In the genomic region with DNA sequence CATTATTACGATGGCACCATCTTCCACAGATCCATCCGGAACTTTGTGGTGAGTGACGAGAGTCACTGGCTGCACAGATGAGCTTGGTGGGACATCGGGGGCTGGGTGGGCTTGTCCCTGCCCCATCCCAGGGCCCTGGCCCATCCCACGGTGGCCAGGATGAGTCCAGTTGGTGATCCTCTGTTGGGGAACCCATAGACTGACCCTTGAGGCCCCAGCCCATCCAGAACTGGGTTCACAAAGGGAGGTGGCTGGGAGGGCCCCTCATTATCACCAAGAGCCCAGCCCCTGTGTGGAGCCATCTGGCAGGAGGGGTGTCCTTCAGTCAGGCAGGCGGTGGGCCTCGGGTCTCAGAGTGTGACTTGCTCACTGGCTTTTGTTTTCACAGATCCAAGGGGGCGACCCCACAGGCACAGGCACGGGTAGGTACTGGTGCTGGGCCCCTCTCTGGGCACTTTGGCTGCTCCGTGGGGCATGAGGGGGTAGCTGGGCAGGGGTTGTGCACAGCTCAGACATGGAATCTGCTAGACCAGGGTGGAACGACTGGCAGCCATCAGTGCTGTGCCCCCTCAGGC, we compare ENCODE assay signal across 19 cellular contexts. TPM values are rescaled to one million over a fixed set of nuclear protein-coding genes. Genes with fewer than 3 reads are reported as not detected.
DNase-seq lines count a peak whose midpoint lies in the region; ATAC-seq, FAIRE-seq and TF ChIP-seq lines count a peak whose summit lies in the region.
"Had no signal": no experiment of that assay in that cellular context is flagged by ENCODE, and none has a peak within 500 bp of the region (broad histone marks: within the 10 kb centered on the region; RNA-seq: fewer than 3 reads in every experiment).

No MANE protein-coding gene starts in this region.

- peak overlapping the region in 7 of 11 experiments; percentile 48 to 70 (median 64); a peak in 14 of 22 replicates for H3K27ac ChIP-seq in BLaER1 treated with 17β-estradiol and CSF1 and Interleukin-3, amounts not matched to agents 10 nM and 100 nM
- H3K27ac ChIP-seq in IMR-90 (ENCODE audit: insufficient read depth, low read length) (no peak overlapping the region), small intestine (ENCODE audit: low read depth in 1 of 2, low read length in 1 of 2) (no peak overlapping the region)

- peaks cover 51 to 75% (median 60%) of the 10 kb centered on the region in 11 experiments for H3K36me3 ChIP-seq in BLaER1 treated with 17β-estradiol and CSF1 and Interleukin-3, amounts not matched to agents 10 nM and 100 nM
- H3K36me3 ChIP-seq in IMR-90 (ENCODE audit: control insufficient read depth, insufficient read depth, low read length) (peaks cover 52% of the 10 kb centered on the region), small intestine (ENCODE audit: control insufficient read depth in 2 of 2, insufficient read depth in 2 of 2, low read length in 2 of 2) (peaks cover 13 to 15% of the 10 kb centered on the region in 2 donors)

- ATAC-seq in IMR-90 (ENCODE audit: low read depth) = no peak
- ATAC-seq in stimulated activated naive B cell treated with anti-CD40 and anti-IgM and Interleukin-4, amounts not matched to agents 10 μg/mL and 1 μg/mL and 100 μg/mL, for 72 hours (replicated peaks) = no peak
- ATAC-seq: GM23338 had no signal

- H2BK120ac ChIP-seq in IMR-90 (ENCODE audit: low read depth, low read length) = no peak overlapping the region

- TF ChIP-seq POLR2A in IMR-90 (IDR thresholded peaks at IDR 0.05; ENCODE audit: low read depth, low read length) = no peak

- H3K9me1 ChIP-seq in IMR-90 (ENCODE audit: insufficient read depth, low read length) = peaks cover 3% of the 10 kb centered on the region; the same call in 1 of the 2 replicates

- H3K4me3 ChIP-seq in BLaER1 treated with 17β-estradiol and CSF1 and Interleukin-3, amounts not matched to agents 10 nM and 100 nM = peak overlapping the region in 2 of 10 experiments; percentile 8 to 33; a peak in 1 of 20 replicates
- H3K4me3 ChIP-seq in IMR-90 (ENCODE audit: insufficient read depth, low read depth, low read length) (no peak overlapping the region), small intestine (ENCODE audit: low read depth in 1 of 2, low read length in 2 of 2) (no peak overlapping the region)
- H3K4me3 ChIP-seq: GM23338 had no signal

- no peak overlapping the region for H2AK9ac ChIP-seq in IMR-90 (replicated peaks; ENCODE audit: low read depth, low read length, poor library complexity)

- no peaks in the 10 kb centered on the region for H3K9me3 Mint-ChIP-seq in immature natural killer cell
- H3K9me3 Mint-ChIP-seq in stimulated activated naive B cell treated with anti-CD40 and anti-IgM and Interleukin-4, amounts not matched to agents 10 μg/mL and 1 μg/mL and 100 μg/mL, for 72 hours = no peaks in the 10 kb centered on the region
- no peaks in the 10 kb centered on the region for H3K9me3 Mint-ChIP-seq in activated CD4-positive, alpha-beta memory T cell treated with anti-CD3 and anti-CD28 coated beads, Interleukin-2, amount 10 ng/mL, durations not matched to agents 7 days and 5 days
- H3K9me3 Mint-ChIP-seq: CD14-positive monocyte, GM23338 had no signal

- CTCF ChIA-PET in IMR-90 (lab: Yijun Ruan, JAX) = no interaction called here
- CTCF ChIA-PET in activated CD4-positive, alpha-beta memory T cell treated with anti-CD3 and anti-CD28 coated beads, Interleukin-2, amount 10 ng/mL, durations not matched to agents 7 days and 5 days (lab: Charles Lee) = no interaction called here

- in situ Hi-C loops in IMR-90 (cut with MboI; ENCODE audit: low sequenced_read_pairs) = no loop called here

- H3K27me3 ChIP-seq in BLaER1 treated with 17β-estradiol and CSF1 and Interleukin-3, amounts not matched to agents 10 nM and 100 nM = no peaks in the 10 kb centered on the region
- no peaks in the 10 kb centered on the region for H3K27me3 ChIP-seq in IMR-90 (ENCODE audit: control insufficient read depth, insufficient read depth, low read length)
- H3K27me3 ChIP-seq in small intestine (ENCODE audit: control insufficient read depth in 2 of 2, insufficient read depth in 2 of 2, low read length in 2 of 2) = no peaks in the 10 kb centered on the region

- POLR2A ChIA-PET in IMR-90 (lab: Charles Lee; ENCODE audit: unreplicated experiment) = interaction anchor here (0.6 kb wide), 1 partner anchor 11 kb away, joined by 5 read pairs; no protein-coding TSS in a partner anchor
- POLR2A ChIA-PET in activated CD4-positive, alpha-beta memory T cell treated with anti-CD3 and anti-CD28 coated beads, Interleukin-2, amount 10 ng/mL, durations not matched to agents 7 days and 5 days (lab: Charles Lee) = no interaction called here

- no peak overlapping the region for H4K5ac ChIP-seq in IMR-90 (ENCODE audit: low read depth, low read length)

- no peak for TF ChIP-seq CTCF in IMR-90 (conservative IDR thresholded peaks at IDR 0.05; ENCODE audit: low read depth, low read length)

- no peak overlapping the region for H3K18ac ChIP-seq in IMR-90 (ENCODE audit: low read depth, low read length)

- H2BK20ac ChIP-seq in IMR-90 (ENCODE audit: low read depth, low read length) = no peak overlapping the region

- no peak overlapping the region for H3K14ac ChIP-seq in IMR-90 (replicated peaks; ENCODE audit: low read depth, low read length)

- peaks cover 13 to 23% (median 14%) of the 10 kb centered on the region in 3 donors for H3K27me3 Mint-ChIP-seq in immature natural killer cell (ENCODE audit: low read depth in 3 of 3)
- H3K27me3 Mint-ChIP-seq in stimulated activated naive B cell treated with anti-CD40 and anti-IgM and Interleukin-4, amounts not matched to agents 10 μg/mL and 1 μg/mL and 100 μg/mL, for 72 hours = no peaks in the 10 kb centered on the region
- no peaks in the 10 kb centered on the region for H3K27me3 Mint-ChIP-seq in activated CD4-positive, alpha-beta memory T cell treated with anti-CD3 and anti-CD28 coated beads, Interleukin-2, amount 10 ng/mL, durations not matched to agents 7 days and 5 days

- peak overlapping the region in 10 of 11 experiments; percentile 23 to 62 (median 52); a peak in 18 of 22 replicates for H3K9ac ChIP-seq in BLaER1 treated with 17β-estradiol and CSF1 and Interleukin-3, amounts not matched to agents 10 nM and 100 nM
- no peak overlapping the region for H3K9ac ChIP-seq in IMR-90 (ENCODE audit: low read depth, low read length)

- H3K4me1 ChIP-seq in BLaER1 treated with 17β-estradiol and CSF1 and Interleukin-3, amounts not matched to agents 10 nM and 100 nM = peaks cover 46 to 74% (median 59%) of the 10 kb centered on the region in 10 experiments
- no peaks in the 10 kb centered on the region for H3K4me1 ChIP-seq in IMR-90 (ENCODE audit: control insufficient read depth, insufficient read depth, low read length)
- H3K4me1 ChIP-seq in small intestine (ENCODE audit: control insufficient read depth in 2 of 2, insufficient read depth in 1 of 2, low read depth in 1 of 2, low read length in 1 of 2) = no peaks in the 10 kb centered on the region

- H3K4me2 ChIP-seq in BLaER1 treated with 17β-estradiol and CSF1 and Interleukin-3, amounts not matched to agents 10 nM and 100 nM = peak overlapping the region; percentile 74 to 94 (median 89)
- H3K4me2 ChIP-seq in IMR-90 (ENCODE audit: low read depth, low read length) = no peak overlapping the region
- H3K4me2 ChIP-seq: GM23338 had no signal

- H3K4ac ChIP-seq in IMR-90 (ENCODE audit: low read depth, low read length) = no peak overlapping the region

- peak overlapping the region; percentile 40 to 99 (median 78) for H3K27ac Mint-ChIP-seq in immature natural killer cell
- peak overlapping the region; percentile 73 for H3K27ac Mint-ChIP-seq in stimulated activated naive B cell treated with anti-CD40 and anti-IgM and Interleukin-4, amounts not matched to agents 10 μg/mL and 1 μg/mL and 100 μg/mL, for 72 hours
- no peak overlapping the region for H3K27ac Mint-ChIP-seq in activated CD4-positive, alpha-beta memory T cell treated with anti-CD3 and anti-CD28 coated beads, Interleukin-2, amount 10 ng/mL, durations not matched to agents 7 days and 5 days

- H3K4me3 Mint-ChIP-seq in immature natural killer cell = no peak overlapping the region
- H3K4me3 Mint-ChIP-seq in stimulated activated naive B cell treated with anti-CD40 and anti-IgM and Interleukin-4, amounts not matched to agents 10 μg/mL and 1 μg/mL and 100 μg/mL, for 72 hours = no peak overlapping the region
- no peak overlapping the region for H3K4me3 Mint-ChIP-seq in activated CD4-positive, alpha-beta memory T cell treated with anti-CD3 and anti-CD28 coated beads, Interleukin-2, amount 10 ng/mL, durations not matched to agents 7 days and 5 days
- H3K4me3 Mint-ChIP-seq: CD14-positive monocyte, GM23338 had no signal

- DNase-seq in IMR-90 = no peak
- no peak for DNase-seq in immature natural killer cell
- no peak for DNase-seq in stimulated activated naive B cell treated with anti-CD40 and anti-IgM and Interleukin-4, amounts not matched to agents 10 μg/mL and 1 μg/mL and 100 μg/mL, for 72 hours
- DNase-seq in activated CD4-positive, alpha-beta memory T cell treated with anti-CD3 and anti-CD28 coated beads, Interleukin-2, amount 10 ng/mL, durations not matched to agents 7 days and 5 days = no peak
- DNase-seq in frontal cortex (ENCODE audit: low spot score in 2 of 2) = no peak
- no peak for DNase-seq in small intestine
- DNase-seq: GF-D8; NCI-H1105; NCI-H146; NCI-H2029 treated with DMSO at 0.1 percent for 48 hours; NCI-H2171; NCI-H345; NCI-H524; NCI-H774; NK-92 treated with Interleukin-12 subunit alpha and Interleukin-12 subunit beta, amount 100 ng/mL, for 24 hours had no signal

- H3K36me3 Mint-ChIP-seq in immature natural killer cell = peaks cover 3 to 13% (median 10%) of the 10 kb centered on the region in 3 donors
- H3K36me3 Mint-ChIP-seq in stimulated activated naive B cell treated with anti-CD40 and anti-IgM and Interleukin-4, amounts not matched to agents 10 μg/mL and 1 μg/mL and 100 μg/mL, for 72 hours = peaks cover 42 to 62% of the 10 kb centered on the region in 2 donors
- peaks cover 29% of the 10 kb centered on the region for H3K36me3 Mint-ChIP-seq in activated CD4-positive, alpha-beta memory T cell treated with anti-CD3 and anti-CD28 coated beads, Interleukin-2, amount 10 ng/mL, durations not matched to agents 7 days and 5 days (ENCODE audit: low read depth)

- H3K79me1 ChIP-seq in IMR-90 (ENCODE audit: low read depth in 1 of 2, low read length in 2 of 2) = no peaks in the 10 kb centered on the region; a peak in 1 of 4 replicates

- H3K9me3 ChIP-seq in BLaER1 treated with 17β-estradiol and CSF1 and Interleukin-3, amounts not matched to agents 10 nM and 100 nM (replicated peaks in 1 of 11) = no peaks in the 10 kb centered on the region
- H3K9me3 ChIP-seq in IMR-90 (ENCODE audit: control insufficient read depth, insufficient read depth, low read length) (no peaks in the 10 kb centered on the region), small intestine (ENCODE audit: control insufficient read depth, low read depth) (no peaks in the 10 kb centered on the region)

- H3K56ac ChIP-seq in IMR-90 (ENCODE audit: extremely low read depth, insufficient read depth, low read length) = no peak overlapping the region

- no peak overlapping the region for H4K8ac ChIP-seq in IMR-90 (ENCODE audit: low read depth in 2 of 2, low read length in 2 of 2)

- no TSS peak for BruUV-seq in IMR-90 (replicated peaks; lab: Mats Ljungman, UMichigan)

- WGBS in IMR-90 (ENCODE audit: extremely low coverage in 2 of 2, insufficient read length in 1 of 2), 2 experiments = 73% methylated on average over 5 of the region's 11 CpGs; no CpG with 5 or more reads in 1 of the 2 experiments
- 95 to 96% (median 96%) methylated on average over 10 to 11 of the region's 11 CpGs for WGBS in small intestine, 3 donors

- H2AFZ ChIP-seq in IMR-90 (replicated peaks; ENCODE audit: low read length, poor library complexity) = peak overlapping the region; percentile 21
- H2AFZ ChIP-seq: GM23338 had no signal

- H4K91ac ChIP-seq in IMR-90 (ENCODE audit: insufficient read depth, low read depth, low read length) = no peak overlapping the region

- no peak for TF ChIP-seq RAD21 in IMR-90 (IDR thresholded peaks at IDR 0.05; ENCODE audit: low read length)

- FAIRE-seq in frontal cortex (lab: Jason Lieb, UNC) (no peak), small intestine (lab: Jason Lieb, UNC) (no peak)

- no peak overlapping the region for H2AK5ac ChIP-seq in IMR-90 (ENCODE audit: low read depth, low read length)

- no peak overlapping the region for H2BK15ac ChIP-seq in IMR-90 (ENCODE audit: low read depth, low read length)

- dilution Hi-C loops in IMR-90 (cut with HindIII; ENCODE audit: low sequenced_read_pairs, unreplicated experiment) = no loop called here

- no peak overlapping the region for H2BK5ac ChIP-seq in IMR-90 (ENCODE audit: low read depth, low read length, poor library complexity, severe bottlenecking)

- intact Hi-C loops in IMR-90 (cut with micrococcal nuclease) = no loop called here

- H3K4me1 Mint-ChIP-seq in immature natural killer cell = peaks cover 29 to 33% of the 10 kb centered on the region in 2 donors
- peaks cover 28 to 42% of the 10 kb centered on the region in 2 donors for H3K4me1 Mint-ChIP-seq in stimulated activated naive B cell treated with anti-CD40 and anti-IgM and Interleukin-4, amounts not matched to agents 10 μg/mL and 1 μg/mL and 100 μg/mL, for 72 hours
- peaks cover 13% of the 10 kb centered on the region for H3K4me1 Mint-ChIP-seq in activated CD4-positive, alpha-beta memory T cell treated with anti-CD3 and anti-CD28 coated beads, Interleukin-2, amount 10 ng/mL, durations not matched to agents 7 days and 5 days
- H3K4me1 Mint-ChIP-seq: CD14-positive monocyte, GM23338 had no signal

- no peak overlapping the region for H3K23ac ChIP-seq in IMR-90 (ENCODE audit: low read depth, low read length)

- peaks cover 0 to 64% (median 20%) of the 10 kb centered on the region in 11 experiments; a peak in 12 of 22 replicates for H4K20me1 ChIP-seq in BLaER1 treated with 17β-estradiol and CSF1 and Interleukin-3, amounts not matched to agents 10 nM and 100 nM
- no peaks in the 10 kb centered on the region for H4K20me1 ChIP-seq in IMR-90 (ENCODE audit: insufficient read depth, low read length)

RNA-seq across cellular contexts. Expression of a gene that starts 22.0 kb away (rescaled TPM):
- total RNA-seq in IMR-90 (2012; rRNA removed) = 20.6 and 21.4 TPM in 2 replicates
- polyA plus RNA-seq in IMR-90 (2012; rRNA removed) = 59.9 and 62.1 TPM in 2 replicates
- polyA plus RNA-seq in IMR-90 (2012; cell fraction: cytosol; rRNA removed) = 29.9 and 41.9 TPM in 2 replicates
- 190 and 219 TPM in 2 replicates for polyA plus RNA-seq in IMR-90 (2012; cell fraction: nucleus; rRNA removed; ENCODE audit: low replicate concordance)
- 10 to 100 TPM; 13.9 to 54.6 (median 14.5) TPM for polyA plus RNA-seq in immature natural killer cell
- total RNA-seq in activated CD4-positive, alpha-beta memory T cell treated with anti-CD3 and anti-CD28 coated beads, Interleukin-2, amount 10 ng/mL, durations not matched to agents 7 days and 5 days = 10 to 100 TPM; 62.5 to 66.3 TPM
- 20.4 TPM for total RNA-seq in frontal cortex
- 10 to 100 TPM; 24.9 to 35.2 (median 29.7) TPM for polyA plus RNA-seq in small intestine

RNA-seq across cellular contexts. Expression of a gene that starts 45.7 kb away (rescaled TPM):
- total RNA-seq in IMR-90 (2012; rRNA removed) = 18.8 and 25.0 TPM in 2 replicates
- polyA plus RNA-seq in IMR-90 (2012; rRNA removed) = 51.1 and 72.6 TPM in 2 replicates
- 93.6 and 121 TPM in 2 replicates for polyA plus RNA-seq in IMR-90 (2012; cell fraction: cytosol; rRNA removed)
- 11.1 and 41.3 TPM in 2 replicates for polyA plus RNA-seq in IMR-90 (2012; cell fraction: nucleus; rRNA removed; ENCODE audit: low replicate concordance)
- 100 to 1,000 TPM; 119 to 227 (median 178) TPM for polyA plus RNA-seq in immature natural killer cell
- total RNA-seq in activated CD4-positive, alpha-beta memory T cell treated with anti-CD3 and anti-CD28 coated beads, Interleukin-2, amount 10 ng/mL, durations not matched to agents 7 days and 5 days = 10 to 100 TPM; 61.4 to 62.1 TPM
- 2.9 TPM for total RNA-seq in frontal cortex
- 100 to 1,000 TPM in 1 of 3 donors, 10 to 100 TPM in 2; 25.9 to 125 (median 59.2) TPM for polyA plus RNA-seq in small intestine

RNA-seq across cellular contexts. Expression of a gene that starts 47.8 kb away (rescaled TPM):
- total RNA-seq in IMR-90 (2012; rRNA removed) (0.72 and 1.1 TPM in 2 replicates), frontal cortex (104 TPM)
- polyA plus RNA-seq in IMR-90 (2012; rRNA removed) (1.2 and 1.3 TPM in 2 replicates), immature natural killer cell (100 to 1,000 TPM in 2 of 3 donors, 10 to 100 TPM in 1; 72.9 to 100 (median 100) TPM), small intestine (1 to 10 TPM in 2 of 3 donors, under 1 TPM in 1; 0.22 to 2.3 (median 1.1) TPM)
- polyA plus RNA-seq in IMR-90 (2012; cell fraction: cytosol; rRNA removed) = 1.5 and 2.4 TPM in 2 replicates
- 1.5 and 3.2 TPM in 2 replicates for polyA plus RNA-seq in IMR-90 (2012; cell fraction: nucleus; rRNA removed; ENCODE audit: low replicate concordance)
- 10 to 100 TPM; 17.3 to 17.5 TPM for total RNA-seq in activated CD4-positive, alpha-beta memory T cell treated with anti-CD3 and anti-CD28 coated beads, Interleukin-2, amount 10 ng/mL, durations not matched to agents 7 days and 5 days

RNA-seq across cellular contexts. Expression of a gene that starts 55.2 kb away (rescaled TPM):
- total RNA-seq in IMR-90 (2012; rRNA removed) (under 0.01 TPM in 1 of 2 replicates, not detected in the other), frontal cortex (not detected)
- polyA plus RNA-seq in IMR-90 (2012; rRNA removed) (0.27 and 0.34 TPM in 2 replicates), immature natural killer cell (under 1 TPM in 1 of 3 donors, not detected in 2; 0.13 TPM), small intestine (under 1 TPM; 0.22 to 0.40 (median 0.27) TPM)
- polyA plus RNA-seq in IMR-90 (2012; cell fraction: cytosol; rRNA removed) = 0.10 and 0.84 TPM in 2 replicates
- 3.5 and 7.3 TPM in 2 replicates for polyA plus RNA-seq in IMR-90 (2012; cell fraction: nucleus; rRNA removed; ENCODE audit: low replicate concordance)
- total RNA-seq in activated CD4-positive, alpha-beta memory T cell treated with anti-CD3 and anti-CD28 coated beads, Interleukin-2, amount 10 ng/mL, durations not matched to agents 7 days and 5 days = under 1 TPM; 0.33 to 0.43 TPM
- total RNA-seq: HT1080 had no signal
- polyA plus RNA-seq: CD14-positive monocyte, GM23338 had no signal

RNA-seq across cellular contexts. Expression of a gene that starts 58.0 kb away (rescaled TPM):
- total RNA-seq in IMR-90 (2012; rRNA removed) (7.2 and 8.1 TPM in 2 replicates), frontal cortex (7.7 TPM)
- polyA plus RNA-seq in IMR-90 (2012; rRNA removed) (23.6 and 28.3 TPM in 2 replicates), immature natural killer cell (10 to 100 TPM; 46.7 to 61.7 (median 47.7) TPM), small intestine (10 to 100 TPM; 38.8 to 46.7 (median 45.6) TPM)
- 31.1 and 51.1 TPM in 2 replicates for polyA plus RNA-seq in IMR-90 (2012; cell fraction: cytosol; rRNA removed)
- polyA plus RNA-seq in IMR-90 (2012; cell fraction: nucleus; rRNA removed; ENCODE audit: low replicate concordance) = 21.4 and 64.3 TPM in 2 replicates
- 10 to 100 TPM; 37.1 to 38.0 TPM for total RNA-seq in activated CD4-positive, alpha-beta memory T cell treated with anti-CD3 and anti-CD28 coated beads, Interleukin-2, amount 10 ng/mL, durations not matched to agents 7 days and 5 days

Comparison
In these comparisons a context has a peak if more than half of its experiments do, and no peak if none do; other contexts are left out.
1. H3K27ac ChIP-seq: peak in BLaER1 treated with 17β-estradiol and CSF1 and Interleukin-3, amounts not matched to agents 10 nM and 100 nM (7 of 11); none in IMR-90 (single experiment) and small intestine (0 of 2).